ENCODE assay signal across 8 cellular contexts in genomic region chr19:50203281-50204080, GRCh38. TPM values are rescaled to one million over a fixed set of nuclear protein-coding genes. Genes with fewer than 3 reads are reported as not detected.
DNase-seq lines count a peak whose midpoint lies in the region; ATAC-seq and TF ChIP-seq lines count a peak whose summit lies in the region.

Gene MYH14, plus strand, starts transcription at chr19:50203622. Its CDS starts 6,744 bp downstream, at chr19:50210366.

- H3K9me1 ChIP-seq in IMR-90 (ENCODE audit: insufficient read depth, low read length): no peaks in the 10 kb centered on the region

- TF ChIP-seq CTCF in IMR-90 (conservative IDR thresholded peaks at IDR 0.05; ENCODE audit: low read depth, low read length) (no peak), right atrium auricular region (IDR thresholded peaks at IDR 0.05) (no peak)

- H3K4me3 Mint-ChIP-seq in activated T-cell treated with anti-CD3 and anti-CD28 coated beads, Interleukin-2, amount 50 U/mL, for 4 hours: no peak within 1 kb of the TSS

- POLR2A ChIA-PET in IMR-90 (lab: Charles Lee; ENCODE audit: unreplicated experiment): interaction anchor here (0.6 kb wide), 1 partner anchor 227 kb away, joined by 4 read pairs; no protein-coding TSS in a partner anchor

- no peak within 1 kb of the TSS for H2BK120ac ChIP-seq in IMR-90 (ENCODE audit: low read depth, low read length)
- H2BK120ac ChIP-seq in trophoblast cell (ENCODE audit: insufficient read depth, low read length, poor library complexity): peak within 1 kb of the TSS; percentile 48

- no peak within 1 kb of the TSS for H2AFZ ChIP-seq in IMR-90 (replicated peaks; ENCODE audit: low read length, poor library complexity)
- H2AFZ ChIP-seq in trophoblast cell (ENCODE audit: insufficient read depth, low read length, poor library complexity): peak within 1 kb of the TSS; percentile 83

- H2BK12ac ChIP-seq in trophoblast cell (ENCODE audit: low read length): peak within 1 kb of the TSS; percentile 42

- no peak within 1 kb of the TSS for H4K91ac ChIP-seq in IMR-90 (ENCODE audit: insufficient read depth, low read depth, low read length)
- H4K91ac ChIP-seq in trophoblast cell (ENCODE audit: low read depth, low read length): peak within 1 kb of the TSS; percentile 48

- H3K14ac ChIP-seq in IMR-90 (replicated peaks; ENCODE audit: low read depth, low read length) (no peak within 1 kb of the TSS), trophoblast cell (ENCODE audit: low read length) (no peak within 1 kb of the TSS)

- BruUV-seq in IMR-90 (replicated peaks; lab: Mats Ljungman, UMichigan): no TSS peak

- H2BK20ac ChIP-seq in IMR-90 (ENCODE audit: low read depth, low read length): no peak within 1 kb of the TSS

- H3K27ac ChIP-seq in IMR-90 (ENCODE audit: insufficient read depth, low read length): no peak within 1 kb of the TSS
- peak within 1 kb of the TSS; percentile 88 for H3K27ac ChIP-seq in right atrium auricular region
- no peak within 1 kb of the TSS for H3K27ac ChIP-seq in trophoblast cell (ENCODE audit: low read depth, low read length)

- H3K4me1 Mint-ChIP-seq in activated T-cell treated with anti-CD3 and anti-CD28 coated beads, Interleukin-2, amount 50 U/mL, for 4 hours (ENCODE audit: low read depth): peaks cover 2% of the 10 kb centered on the region

- peak; percentile 16 for DNase-seq in AG08395 (ENCODE audit: low spot score)
- DNase-seq in IMR-90: no peak
- DNase-seq in activated T-cell treated with anti-CD3 and anti-CD28 coated beads, Interleukin-2, amount 50 U/mL, for 4 hours: no peak
- DNase-seq in right atrium auricular region (ENCODE audit: low spot score): peak; percentile 77
- DNase-seq in trophoblast cell: peak in 1 of 2 donors; percentile 26
- no peak for DNase-seq in ACHN

- in situ Hi-C loops in IMR-90 (cut with MboI; ENCODE audit: low sequenced_read_pairs): no loop called here
- in situ Hi-C loops in ACHN (cut with HindIII; ENCODE audit: low pct_ligation_motif_present, low pct_unique_long_range_greater_than_20kb, low sequenced_read_pairs): no loop called here

- peaks cover 3% of the 10 kb centered on the region; the same call in 1 of the 2 replicates for H3K27me3 ChIP-seq in IMR-90 (ENCODE audit: control insufficient read depth, insufficient read depth, low read length)
- no peaks in the 10 kb centered on the region for H3K27me3 ChIP-seq in right atrium auricular region
- H3K27me3 ChIP-seq in trophoblast cell (ENCODE audit: insufficient read depth, low read length): no peaks in the 10 kb centered on the region

- peaks cover 7% of the 10 kb centered on the region; the same call in 1 of the 2 replicates for H3K9me3 ChIP-seq in IMR-90 (ENCODE audit: control insufficient read depth, insufficient read depth, low read length)
- no peaks in the 10 kb centered on the region for H3K9me3 ChIP-seq in right atrium auricular region
- H3K9me3 ChIP-seq in trophoblast cell (ENCODE audit: insufficient read depth, low read depth, low read length): no peaks in the 10 kb centered on the region

- H3K4ac ChIP-seq in IMR-90 (ENCODE audit: low read depth, low read length): no peak within 1 kb of the TSS
- H3K4ac ChIP-seq in trophoblast cell (ENCODE audit: low read depth, low read length): no peak within 1 kb of the TSS

- H3K4me1 ChIP-seq in IMR-90 (ENCODE audit: control insufficient read depth, insufficient read depth, low read length): no peaks in the 10 kb centered on the region
- H3K4me1 ChIP-seq in right atrium auricular region: peaks cover 0 to 43% of the 10 kb centered on the region in 2 donors
- H3K4me1 ChIP-seq in trophoblast cell (ENCODE audit: control insufficient read depth in 1 of 2, insufficient read depth in 2 of 2, low read length in 2 of 2): peaks cover 3 to 19% of the 10 kb centered on the region in 2 experiments

- peaks cover 2% of the 10 kb centered on the region for H3K79me2 ChIP-seq in trophoblast cell (ENCODE audit: control insufficient read depth, insufficient read depth, low read length, poor library complexity)

- no peak within 1 kb of the TSS for H3K9ac ChIP-seq in IMR-90 (ENCODE audit: low read depth, low read length)
- peak within 1 kb of the TSS; percentile 36 for H3K9ac ChIP-seq in trophoblast cell (ENCODE audit: low read length)

- CTCF ChIA-PET in IMR-90 (lab: Yijun Ruan, JAX): no interaction called here

- H3K9me3 Mint-ChIP-seq in activated T-cell treated with anti-CD3 and anti-CD28 coated beads, Interleukin-2, amount 50 U/mL, for 4 hours: no peaks in the 10 kb centered on the region

- H4K8ac ChIP-seq in IMR-90 (ENCODE audit: low read depth in 2 of 2, low read length in 2 of 2) (no peak within 1 kb of the TSS), trophoblast cell (ENCODE audit: low read depth, low read length) (peak within 1 kb of the TSS; percentile 67)

- H3K36me3 Mint-ChIP-seq in activated T-cell treated with anti-CD3 and anti-CD28 coated beads, Interleukin-2, amount 50 U/mL, for 4 hours (ENCODE audit: insufficient read depth): no peaks in the 10 kb centered on the region

- peaks cover 61% of the 10 kb centered on the region for H3K27me3 Mint-ChIP-seq in activated T-cell treated with anti-CD3 and anti-CD28 coated beads, Interleukin-2, amount 50 U/mL, for 4 hours (ENCODE audit: low read depth)

- intact Hi-C loops in IMR-90 (cut with micrococcal nuclease): no loop called here

- H4K12ac ChIP-seq in trophoblast cell (ENCODE audit: low read depth, low read length): no peak within 1 kb of the TSS

- H2AK5ac ChIP-seq in IMR-90 (ENCODE audit: low read depth, low read length) (no peak within 1 kb of the TSS), trophoblast cell (ENCODE audit: low read length) (no peak within 1 kb of the TSS)

- H2AK9ac ChIP-seq in IMR-90 (replicated peaks; ENCODE audit: low read depth, low read length, poor library complexity): no peak within 1 kb of the TSS

- no peak within 1 kb of the TSS for H2BK15ac ChIP-seq in IMR-90 (ENCODE audit: low read depth, low read length)

- no peak within 1 kb of the TSS for H3K4me2 ChIP-seq in IMR-90 (ENCODE audit: low read depth, low read length)
- peak within 1 kb of the TSS; percentile 81 for H3K4me2 ChIP-seq in trophoblast cell (ENCODE audit: low read length)

- H3K79me1 ChIP-seq in IMR-90 (ENCODE audit: low read depth in 1 of 2, low read length in 2 of 2): no peaks in the 10 kb centered on the region
- no peaks in the 10 kb centered on the region for H3K79me1 ChIP-seq in trophoblast cell (ENCODE audit: low read length)

- WGBS in IMR-90 (ENCODE audit: extremely low coverage in 2 of 2, insufficient read length in 1 of 2), 2 experiments: 3% methylated on average over 13 of the region's 78 CpGs; no CpG with 5 or more reads in 1 of the 2 experiments
- WGBS in trophoblast cell (ENCODE audit: extremely low coverage, insufficient coverage, insufficient read length): no CpG with 5 or more reads among the region's 78 CpGs

- dilution Hi-C loops in IMR-90 (cut with HindIII; ENCODE audit: low sequenced_read_pairs, unreplicated experiment): no loop called here

- ATAC-seq in IMR-90 (ENCODE audit: low read depth) (peak; percentile 72), GM19351 (IDR thresholded peaks at IDR 0.05; ENCODE audit: unreplicated experiment) (no peak), HG03025 (IDR thresholded peaks at IDR 0.05; ENCODE audit: low FRiP score, unreplicated experiment) (no peak)
- ATAC-seq in activated T-cell treated with anti-CD3 and anti-CD28 coated beads, Interleukin-2, amount 50 U/mL, for 4 hours: peak; percentile 43 to 73

- no peak for TF ChIP-seq RAD21 in IMR-90 (IDR thresholded peaks at IDR 0.05; ENCODE audit: low read length)

- H3K56ac ChIP-seq in IMR-90 (ENCODE audit: extremely low read depth, insufficient read depth, low read length): no peak within 1 kb of the TSS

- H2BK5ac ChIP-seq in IMR-90 (ENCODE audit: low read depth, low read length, poor library complexity, severe bottlenecking) (no peak within 1 kb of the TSS), trophoblast cell (ENCODE audit: low read depth, low read length, poor library complexity) (no peak within 1 kb of the TSS)

- no peak within 1 kb of the TSS for H3K18ac ChIP-seq in IMR-90 (ENCODE audit: low read depth, low read length)
- no peak within 1 kb of the TSS for H3K18ac ChIP-seq in trophoblast cell (ENCODE audit: low read length)

- no peak within 1 kb of the TSS for H4K5ac ChIP-seq in IMR-90 (ENCODE audit: low read depth, low read length)

- no peak for TF ChIP-seq POLR2A in IMR-90 (IDR thresholded peaks at IDR 0.05; ENCODE audit: low read depth, low read length)

- H3K36me3 ChIP-seq in IMR-90 (ENCODE audit: control insufficient read depth, insufficient read depth, low read length) (no peaks in the 10 kb centered on the region), right atrium auricular region (no peaks in the 10 kb centered on the region), trophoblast cell (ENCODE audit: control insufficient read depth in 1 of 2, insufficient read depth in 2 of 2, low read length in 2 of 2) (no peaks in the 10 kb centered on the region)

- H4K20me1 ChIP-seq in IMR-90 (ENCODE audit: insufficient read depth, low read length): no peaks in the 10 kb centered on the region

- H3K4me3 ChIP-seq in IMR-90 (ENCODE audit: insufficient read depth, low read depth, low read length) (no peak within 1 kb of the TSS), right atrium auricular region (peak within 1 kb of the TSS; percentile 67 to 68), trophoblast cell (ENCODE audit: low read depth, low read length) (peak within 1 kb of the TSS; percentile 77)

- H3K23ac ChIP-seq in IMR-90 (ENCODE audit: low read depth, low read length) (no peak within 1 kb of the TSS), trophoblast cell (ENCODE audit: low read length) (no peak within 1 kb of the TSS)

TF ChIP-seq in IMR-90, 13 proteins besides CTCF, POLR2A, EP300 and RAD21 (continues in another document):
- TF ChIP-seq, protein P1, sequence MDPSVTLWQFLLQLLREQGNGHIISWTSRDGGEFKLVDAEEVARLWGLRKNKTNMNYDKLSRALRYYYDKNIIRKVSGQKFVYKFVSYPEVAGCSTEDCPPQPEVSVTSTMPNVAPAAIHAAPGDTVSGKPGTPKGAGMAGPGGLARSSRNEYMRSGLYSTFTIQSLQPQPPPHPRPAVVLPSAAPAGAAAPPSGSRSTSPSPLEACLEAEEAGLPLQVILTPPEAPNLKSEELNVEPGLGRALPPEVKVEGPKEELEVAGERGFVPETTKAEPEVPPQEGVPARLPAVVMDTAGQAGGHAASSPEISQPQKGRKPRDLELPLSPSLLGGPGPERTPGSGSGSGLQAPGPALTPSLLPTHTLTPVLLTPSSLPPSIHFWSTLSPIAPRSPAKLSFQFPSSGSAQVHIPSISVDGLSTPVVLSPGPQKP (IDR thresholded peaks at IDR 0.05; ENCODE audit: borderline replicate concordance, low read depth, low read length): no peak
- TF ChIP-seq RCOR1 (IDR thresholded peaks at IDR 0.05; ENCODE audit: insufficient replicate concordance, low read length) (no peak), CHD1 (IDR thresholded peaks at IDR 0.05; ENCODE audit: low read depth, low read length) (no peak), MAFK (IDR thresholded peaks at IDR 0.05; ENCODE audit: low read depth, low read length) (no peak)

RNA-seq across cellular contexts. Expression of gene MYH14, which starts in this region (rescaled TPM):
- total RNA-seq in IMR-90 (2012; rRNA removed): not detected in 2 replicates
- not detected in 2 replicates for polyA plus RNA-seq in IMR-90 (2012; rRNA removed)
- 0.01 TPM in 1 of 2 replicates, not detected in the other for polyA plus RNA-seq in IMR-90 (2012; cell fraction: cytosol; rRNA removed)
- polyA plus RNA-seq in IMR-90 (2012; cell fraction: nucleus; rRNA removed; ENCODE audit: low replicate concordance): 0.01 and 0.05 TPM in 2 replicates
- under 1 TPM; 0.25 to 0.63 (median 0.34) TPM for total RNA-seq in activated T-cell treated with anti-CD3 and anti-CD28 coated beads, Interleukin-2, amount 50 U/mL, for 4 hours
- 10 to 100 TPM; 40.9 to 44.5 TPM for total RNA-seq in right atrium auricular region
- 16.6 and 17.7 TPM in 2 replicates for polyA plus RNA-seq in trophoblast cell (2013)

Comparison
In these comparisons a context has a peak if more than half of its experiments do, and no peak if none do; other contexts are left out.
1. RNA of gene MYH14 (total RNA-seq): 40.9 to 44.5 TPM in right atrium auricular region; 0.25 to 0.63 TPM in activated T-cell treated with anti-CD3 and anti-CD28 coated beads, Interleukin-2, amount 50 U/mL, for 4 hours and not detected in IMR-90; every median in the first group is over 10 times any median in the second.
2. Peak in ATAC-seq in IMR-90; RNA of the gene not detected or under 1 TPM.
3. Peak in ATAC-seq in activated T-cell treated with anti-CD3 and anti-CD28 coated beads, Interleukin-2, amount 50 U/mL, for 4 hours; RNA of the gene not detected or under 1 TPM.
4. DNase-seq: peak in AG08395 (single experiment) and right atrium auricular region (single experiment); none in IMR-90 (single experiment), activated T-cell treated with anti-CD3 and anti-CD28 coated beads, Interleukin-2, amount 50 U/mL, for 4 hours (single experiment) and ACHN (single experiment).
5. H3K27ac ChIP-seq: peak in right atrium auricular region (2 of 2); none in IMR-90 (single experiment) and trophoblast cell (single experiment).